Comparison of ENCODE assay signal across 16 cellular contexts in the genomic region with DNA sequence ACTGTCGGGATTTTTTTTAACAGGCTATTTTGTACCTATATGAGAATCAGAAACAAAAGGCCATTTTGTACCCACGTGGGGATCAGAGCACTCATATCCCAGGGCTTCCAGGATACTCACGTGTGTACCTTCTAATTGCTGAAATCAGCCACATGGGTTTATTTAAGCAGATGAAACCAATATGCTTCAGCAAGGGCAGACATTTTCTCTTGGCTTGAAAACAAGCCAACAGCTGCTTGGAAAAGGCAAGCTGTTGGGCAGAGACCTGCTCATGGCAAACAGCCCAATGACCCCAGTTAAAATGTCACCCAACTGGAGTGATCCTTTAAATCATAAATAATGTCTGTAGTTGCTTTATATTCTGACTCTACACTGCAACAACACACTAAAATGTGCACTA. TPM values are rescaled to one million over a fixed set of nuclear protein-coding genes. Genes with fewer than 3 reads are reported as not detected.
DNase-seq lines count a peak whose midpoint lies in the region; TF ChIP-seq lines count a peak whose summit lies in the region.
"Had no signal": no experiment of that assay in that cellular context is flagged by ENCODE, and none has a peak within 500 bp of the region (broad histone marks: within the 10 kb centered on the region; RNA-seq: fewer than 3 reads in every experiment).

No MANE protein-coding gene starts in this region.

- H3K9me2 ChIP-seq in GM23248 (ENCODE audit: insufficient read depth) = no peaks in the 10 kb centered on the region

- no peak overlapping the region for H3K4me2 ChIP-seq in GM23248 (ENCODE audit: unreplicated experiment)

- TF ChIP-seq POLR2A in vagina (IDR thresholded peaks at IDR 0.05) = no peak
- TF ChIP-seq POLR2A in esophagus muscularis mucosa (IDR thresholded peaks at IDR 0.05; ENCODE audit: low read depth) = no peak

- in situ Hi-C loops in GM23248 (cut with MboI) = loop anchor here (25.0 kb wide), 1 partner anchor 213 kb away; no protein-coding TSS in a partner anchor

- 47% methylated on average over 3 of the region's 3 CpGs for WGBS in esophagus muscularis mucosa
- WGBS in GM23248 (ENCODE audit: low coverage in 1 of 2, low lambda C conversion rate in 2 of 2, missing lambda C conversion rate in 2 of 2), 2 experiments = 39% methylated on average over 3 of the region's 3 CpGs

- H3F3A ChIP-seq in GM23248 (ENCODE audit: insufficient read depth) = peaks cover 20% of the 10 kb centered on the region

- H4K20me1 ChIP-seq in GM23248 (ENCODE audit: insufficient read depth) = no peaks in the 10 kb centered on the region

- no peak for TF ChIP-seq EP300 in esophagus muscularis mucosa (IDR thresholded peaks at IDR 0.05)

- H3K27me3 ChIP-seq in vagina (no peaks in the 10 kb centered on the region), esophagus muscularis mucosa (no peaks in the 10 kb centered on the region), GM23248 (replicated peaks; ENCODE audit: insufficient read depth) (no peaks in the 10 kb centered on the region)

- H3K4me1 ChIP-seq in vagina (peaks cover 4% of the 10 kb centered on the region), esophagus muscularis mucosa (peaks cover 8 to 21% (median 18%) of the 10 kb centered on the region in 4 donors), GM23248 (ENCODE audit: insufficient read depth) (peaks cover 10% of the 10 kb centered on the region)

- TF ChIP-seq CTCF in AG10803 (conservative IDR thresholded peaks at IDR 0.05; ENCODE audit: low read length) (no peak), fibroblast of villous mesenchyme (IDR thresholded peaks at IDR 0.05; ENCODE audit: insufficient read depth, low read depth, low read length) (no peak), vagina (IDR thresholded peaks at IDR 0.05) (no peak), esophagus muscularis mucosa (IDR thresholded peaks at IDR 0.05) (no peak)

- H3K36me3 ChIP-seq in vagina (no peaks in the 10 kb centered on the region), esophagus muscularis mucosa (no peaks in the 10 kb centered on the region), GM23248 (ENCODE audit: low read depth) (no peaks in the 10 kb centered on the region)

- H3K9ac ChIP-seq in GM23248 = no peak overlapping the region

- intact Hi-C loops in vagina (cut with DNase I) = loop anchor here (10.0 kb wide), 1 partner anchor 264 kb away; no protein-coding TSS in a partner anchor
- intact Hi-C loops in esophagus muscularis mucosa (cut with DNase I) = no loop called here

- H3K4me3 ChIP-seq in AG10803 (ENCODE audit: low read length) = no peak overlapping the region
- no peak overlapping the region for H3K4me3 ChIP-seq in fibroblast of villous mesenchyme (ENCODE audit: low read depth, low read length)
- H3K4me3 ChIP-seq in vagina = no peak overlapping the region
- no peak overlapping the region for H3K4me3 ChIP-seq in esophagus muscularis mucosa
- H3K4me3 ChIP-seq in GM23248 = no peak overlapping the region
- H3K4me3 ChIP-seq: coronary artery had no signal

- H3K9me3 ChIP-seq in vagina (no peaks in the 10 kb centered on the region), esophagus muscularis mucosa (no peaks in the 10 kb centered on the region), GM23248 (ENCODE audit: low read depth) (no peaks in the 10 kb centered on the region)

- H3K79me2 ChIP-seq in GM23248 (ENCODE audit: insufficient read depth) = no peaks in the 10 kb centered on the region

- DNase-seq in AG10803 (ENCODE audit: low read depth) (peak; percentile 82), NCI-H1092 (lab: John Stamatoyannopoulos, UW) (peak; percentile 93), NCI-H82 (lab: John Stamatoyannopoulos, UW) (peak; percentile 70), fibroblast of villous mesenchyme (ENCODE audit: low read depth) (peak; percentile 23), vagina (ENCODE audit: extremely low spot score in 2 of 2) (no peak), NCI-H345 (lab: John Stamatoyannopoulos, UW) (no peak), esophagus muscularis mucosa (ENCODE audit: extremely low spot score) (no peak), GM23248 (no peak)
- DNase-seq: ACHN; activated naive CD4-positive, alpha-beta T cell treated with anti-CD3 and anti-CD28 coated beads for 36 hours; CD4-positive, alpha-beta T cell; hippocampal formation; Kasumi-1; right cardiac atrium; SW 1271 had no signal

- no peak overlapping the region for H2AFZ ChIP-seq in GM23248

- H3K27ac ChIP-seq in vagina (no peak overlapping the region), esophagus muscularis mucosa (replicated peaks in 1 of 4) (peak overlapping the region in 1 of 4 donors; percentile 42), GM23248 (no peak overlapping the region)
- H3K27ac ChIP-seq: coronary artery had no signal

RNA-seq across cellular contexts. Expression of a gene that starts 26.5 kb away (rescaled TPM):
- total RNA-seq in fibroblast of villous mesenchyme (135 and 149 TPM in 2 replicates), vagina (167 TPM), esophagus muscularis mucosa (100 to 1,000 TPM; 141 to 303 (median 267) TPM)
- 84.1 and 132 TPM in 2 replicates for total RNA-seq in GM23248 (2014; rRNA removed; shearing (Covaris generic))
- polyA plus RNA-seq in GM23248 (2016; fragmentation: Nextera tagmentation; extraction: Ambion mirVana) = 376 and 408 TPM in 2 replicates

Comparison
In these comparisons a context has a peak if more than half of its experiments do, and no peak if none do; other contexts are left out.
1. DNase-seq: peak in AG10803 (single experiment), NCI-H1092 (single experiment), NCI-H82 (single experiment) and fibroblast of villous mesenchyme (single experiment); none in vagina (0 of 2), NCI-H345 (single experiment), esophagus muscularis mucosa (single experiment) and GM23248 (single experiment).